8 cellular contexts compared by ENCODE assay signal in the genomic region with DNA sequence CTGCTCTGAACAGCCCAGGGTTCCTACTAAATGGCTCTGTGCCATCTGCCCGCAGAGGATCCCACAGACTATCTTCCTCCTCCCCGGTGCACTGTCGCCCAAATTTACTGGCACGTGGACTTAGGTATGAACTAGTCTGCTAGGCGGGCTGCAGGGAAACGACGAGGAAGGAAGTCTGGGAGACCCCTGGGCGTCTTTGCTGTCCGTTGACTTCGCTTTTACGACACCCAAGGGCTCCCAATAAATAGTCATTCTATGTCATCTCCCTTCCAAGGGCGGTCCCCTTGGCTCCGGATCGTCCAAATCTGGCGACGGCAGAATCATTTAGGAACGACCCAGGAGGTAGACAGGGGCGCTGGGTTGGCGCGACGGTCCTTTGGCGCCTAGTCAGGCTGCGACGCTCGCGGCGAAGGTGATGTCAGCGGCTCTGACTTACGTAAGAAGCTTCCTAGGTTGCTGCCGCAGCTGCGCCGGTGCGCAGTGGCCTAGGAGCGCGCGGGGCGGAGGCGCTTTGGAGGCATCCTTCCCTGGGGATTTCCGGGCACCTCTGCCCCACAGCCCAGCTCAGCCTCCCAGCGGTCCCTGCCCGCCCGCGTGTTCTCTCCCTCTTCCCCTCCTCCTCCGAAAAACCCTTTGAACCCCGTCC. TPM values are rescaled to one million over a fixed set of nuclear protein-coding genes. Genes with fewer than 3 reads are reported as not detected.
DNase-seq lines count a peak whose midpoint lies in the region; ATAC-seq and TF ChIP-seq lines count a peak whose summit lies in the region.

No MANE protein-coding gene starts in this region.

- DNase-seq in BE2C (peak; percentile 23), NCI-H1105 treated with DMSO at 0.1 percent for 48 hours (lab: John Stamatoyannopoulos, UW) (peak; percentile 63), iPS-NIHi11 (ENCODE audit: low spot score) (no peak)
- peak; percentile 55 for DNase-seq in activated naive CD8-positive, alpha-beta T cell treated with anti-CD3 and anti-CD28 coated beads for 36 hours
- DNase-seq in activated CD8-positive, alpha-beta memory T cell treated with anti-CD3 and anti-CD28 coated beads for 24 hours: no peak

- H3K9me3 Mint-ChIP-seq in activated naive CD8-positive, alpha-beta T cell treated with anti-CD3 and anti-CD28 coated beads for 36 hours: peaks cover 11% of the 10 kb centered on the region
- H3K9me3 Mint-ChIP-seq in stimulated activated naive CD8-positive, alpha-beta T cell treated with anti-CD3 and anti-CD28 coated beads, Interleukin-15, Interleukin-2, amounts not matched to agents 100 ng/mL and 50 ng/mL, for 24 hours: peaks cover 8% of the 10 kb centered on the region

- H3K9me3 ChIP-seq in BE2C (no peaks in the 10 kb centered on the region), iPS-15b (ENCODE audit: control insufficient read depth, insufficient read depth, low read length) (peaks cover 7% of the 10 kb centered on the region)

- H3K27me3 Mint-ChIP-seq in activated naive CD8-positive, alpha-beta T cell treated with anti-CD3 and anti-CD28 coated beads for 36 hours: peaks cover 63% of the 10 kb centered on the region
- peaks cover 41% of the 10 kb centered on the region for H3K27me3 Mint-ChIP-seq in stimulated activated naive CD8-positive, alpha-beta T cell treated with anti-CD3 and anti-CD28 coated beads, Interleukin-15, Interleukin-2, amounts not matched to agents 100 ng/mL and 50 ng/mL, for 24 hours

- H3K4me1 ChIP-seq in BE2C: no peaks in the 10 kb centered on the region
- peaks cover 2% of the 10 kb centered on the region for H3K4me1 ChIP-seq in iPS-15b (ENCODE audit: control insufficient read depth, insufficient read depth, low read length)

- H3K36me3 Mint-ChIP-seq in activated naive CD8-positive, alpha-beta T cell treated with anti-CD3 and anti-CD28 coated beads for 36 hours: peaks cover 9% of the 10 kb centered on the region
- no peaks in the 10 kb centered on the region for H3K36me3 Mint-ChIP-seq in stimulated activated naive CD8-positive, alpha-beta T cell treated with anti-CD3 and anti-CD28 coated beads, Interleukin-15, Interleukin-2, amounts not matched to agents 100 ng/mL and 50 ng/mL, for 24 hours (ENCODE audit: low read depth)

- H3K27me3 ChIP-seq in BE2C (peaks cover 22% of the 10 kb centered on the region), iPS-15b (ENCODE audit: control insufficient read depth, insufficient read depth, low read length) (peaks cover 31% of the 10 kb centered on the region)

- H3K4me3 Mint-ChIP-seq in activated naive CD8-positive, alpha-beta T cell treated with anti-CD3 and anti-CD28 coated beads for 36 hours: peak overlapping the region; percentile 73
- peak overlapping the region; percentile 32 for H3K4me3 Mint-ChIP-seq in stimulated activated naive CD8-positive, alpha-beta T cell treated with anti-CD3 and anti-CD28 coated beads, Interleukin-15, Interleukin-2, amounts not matched to agents 100 ng/mL and 50 ng/mL, for 24 hours

- ATAC-seq in GM21825 (IDR thresholded peaks at IDR 0.05; ENCODE audit: unreplicated experiment): no peak

- H3K4me3 ChIP-seq in BE2C (ENCODE audit: low read depth, low read length): peak overlapping the region; percentile 63
- H3K4me3 ChIP-seq in iPS-15b (ENCODE audit: low read depth, low read length): peak overlapping the region; percentile 81

- no peak overlapping the region for H3K9ac ChIP-seq in iPS-15b (ENCODE audit: low read depth, low read length)

- H3K4me1 Mint-ChIP-seq in activated naive CD8-positive, alpha-beta T cell treated with anti-CD3 and anti-CD28 coated beads for 36 hours: peaks cover 10% of the 10 kb centered on the region
- peaks cover 13% of the 10 kb centered on the region for H3K4me1 Mint-ChIP-seq in stimulated activated naive CD8-positive, alpha-beta T cell treated with anti-CD3 and anti-CD28 coated beads, Interleukin-15, Interleukin-2, amounts not matched to agents 100 ng/mL and 50 ng/mL, for 24 hours (ENCODE audit: low read depth)

- H3K36me3 ChIP-seq in BE2C: no peaks in the 10 kb centered on the region
- no peaks in the 10 kb centered on the region for H3K36me3 ChIP-seq in iPS-15b (ENCODE audit: control insufficient read depth, insufficient read depth, low read length)

- TF ChIP-seq CTCF in BE2C (IDR thresholded peaks at IDR 0.05; ENCODE audit: low read depth, low read length): no peak

- peak overlapping the region; percentile 77 for H3K27ac Mint-ChIP-seq in activated naive CD8-positive, alpha-beta T cell treated with anti-CD3 and anti-CD28 coated beads for 36 hours
- H3K27ac Mint-ChIP-seq in stimulated activated naive CD8-positive, alpha-beta T cell treated with anti-CD3 and anti-CD28 coated beads, Interleukin-15, Interleukin-2, amounts not matched to agents 100 ng/mL and 50 ng/mL, for 24 hours: peak overlapping the region; percentile 16

RNA-seq across cellular contexts. Expression of gene NHS, which starts 2.2 kb away (rescaled TPM):
- polyA plus RNA-seq in BE2C (2012; ENCODE audit: insufficient read depth, insufficient read length, low read depth): 0.22 TPM
- 10 to 100 TPM; 25.6 to 25.8 TPM for total RNA-seq in activated naive CD8-positive, alpha-beta T cell treated with anti-CD3 and anti-CD28 coated beads for 36 hours

Comparison
In these comparisons a context has a peak if more than half of its experiments do, and no peak if none do; other contexts are left out.
1. DNase-seq: peak in BE2C (single experiment), NCI-H1105 treated with DMSO at 0.1 percent for 48 hours (single experiment) and activated naive CD8-positive, alpha-beta T cell treated with anti-CD3 and anti-CD28 coated beads for 36 hours (single experiment); none in iPS-NIHi11 (single experiment) and activated CD8-positive, alpha-beta memory T cell treated with anti-CD3 and anti-CD28 coated beads for 24 hours (single experiment).